Comparison of ENCODE assay signal across 1 cellular context in the genomic region with DNA sequence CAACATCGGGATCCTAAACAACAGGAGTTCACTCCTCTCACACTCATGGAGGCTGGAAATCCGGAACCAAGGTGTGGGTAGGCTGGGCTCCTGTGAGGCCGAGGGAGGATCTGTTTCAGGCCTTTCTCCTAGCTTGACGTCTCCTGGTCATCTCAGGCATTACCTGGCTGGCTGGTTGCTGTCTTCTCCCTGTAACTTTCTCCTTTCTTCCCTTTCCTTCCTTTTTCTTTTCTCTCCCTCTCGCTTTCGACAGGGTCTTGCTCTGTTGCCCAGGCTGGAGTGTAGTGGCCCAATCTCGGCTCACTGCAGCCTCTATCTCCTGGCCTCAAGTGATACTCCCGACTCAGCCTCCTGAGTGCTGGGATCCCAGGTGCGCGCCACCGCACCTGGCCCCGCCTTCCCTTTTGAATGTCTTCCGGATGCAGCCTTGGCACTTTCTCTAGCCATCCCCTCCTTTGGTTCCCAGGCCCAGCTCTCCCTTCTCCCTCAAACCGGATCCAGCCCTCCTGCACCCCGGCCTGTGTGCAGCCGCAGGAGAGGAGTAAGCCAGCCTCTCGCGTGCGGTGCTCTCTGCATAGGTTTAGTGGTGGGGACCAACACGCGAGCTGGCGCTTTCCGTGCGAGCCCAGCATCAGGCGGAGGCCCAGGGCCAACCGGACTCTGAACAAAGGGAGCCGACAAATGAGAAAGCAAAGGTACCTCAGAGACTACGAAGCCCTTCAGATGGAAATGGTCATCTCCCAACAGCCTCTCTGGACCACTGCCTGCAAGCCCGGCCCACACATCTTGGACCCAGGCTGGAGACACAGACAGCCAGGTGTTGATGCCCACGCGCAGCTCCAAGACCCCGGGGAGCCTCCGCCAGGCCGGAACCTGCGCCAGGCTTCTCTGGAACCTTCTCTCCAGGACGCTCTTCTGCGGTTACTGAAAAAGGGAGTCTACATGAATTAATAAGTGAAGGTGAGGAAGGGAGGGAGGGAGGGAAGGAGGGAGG.
TF ChIP-seq lines count a peak whose summit lies in the region.

No MANE protein-coding gene starts in this region.

TF ChIP-seq in IMR-90, 13 proteins besides CTCF, POLR2A, EP300 and RAD21:
- TF ChIP-seq BHLHE40 (IDR thresholded peaks at IDR 0.05; ENCODE audit: low read depth, low read length) (no peak), RCOR1 (IDR thresholded peaks at IDR 0.05; ENCODE audit: insufficient replicate concordance, low read length) (no peak), MAFK (IDR thresholded peaks at IDR 0.05; ENCODE audit: low read depth, low read length) (no peak), RFX5 (IDR thresholded peaks at IDR 0.05; ENCODE audit: low read depth, low read length) (no peak), MXI1 (IDR thresholded peaks at IDR 0.05; ENCODE audit: borderline replicate concordance, low read depth, low read length) (no peak), CEBPB (IDR thresholded peaks at IDR 0.05; ENCODE audit: low read depth, low read length) (no peak), FOS (IDR thresholded peaks at IDR 0.05; ENCODE audit: low read depth, low read length) (no peak), NFE2L2 (IDR thresholded peaks at IDR 0.05; ENCODE audit: low read depth, low read length) (no peak), MAZ (IDR thresholded peaks at IDR 0.05; ENCODE audit: borderline replicate concordance, low read depth, low read length) (no peak), SMC3 (IDR thresholded peaks at IDR 0.05; ENCODE audit: low read depth, low read length) (no peak), CHD1 (IDR thresholded peaks at IDR 0.05; ENCODE audit: low read depth, low read length) (no peak)
- TF ChIP-seq, protein P1, sequence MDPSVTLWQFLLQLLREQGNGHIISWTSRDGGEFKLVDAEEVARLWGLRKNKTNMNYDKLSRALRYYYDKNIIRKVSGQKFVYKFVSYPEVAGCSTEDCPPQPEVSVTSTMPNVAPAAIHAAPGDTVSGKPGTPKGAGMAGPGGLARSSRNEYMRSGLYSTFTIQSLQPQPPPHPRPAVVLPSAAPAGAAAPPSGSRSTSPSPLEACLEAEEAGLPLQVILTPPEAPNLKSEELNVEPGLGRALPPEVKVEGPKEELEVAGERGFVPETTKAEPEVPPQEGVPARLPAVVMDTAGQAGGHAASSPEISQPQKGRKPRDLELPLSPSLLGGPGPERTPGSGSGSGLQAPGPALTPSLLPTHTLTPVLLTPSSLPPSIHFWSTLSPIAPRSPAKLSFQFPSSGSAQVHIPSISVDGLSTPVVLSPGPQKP (IDR thresholded peaks at IDR 0.05; ENCODE audit: borderline replicate concordance, low read depth, low read length), result no peak
